In the genomic region with DNA sequence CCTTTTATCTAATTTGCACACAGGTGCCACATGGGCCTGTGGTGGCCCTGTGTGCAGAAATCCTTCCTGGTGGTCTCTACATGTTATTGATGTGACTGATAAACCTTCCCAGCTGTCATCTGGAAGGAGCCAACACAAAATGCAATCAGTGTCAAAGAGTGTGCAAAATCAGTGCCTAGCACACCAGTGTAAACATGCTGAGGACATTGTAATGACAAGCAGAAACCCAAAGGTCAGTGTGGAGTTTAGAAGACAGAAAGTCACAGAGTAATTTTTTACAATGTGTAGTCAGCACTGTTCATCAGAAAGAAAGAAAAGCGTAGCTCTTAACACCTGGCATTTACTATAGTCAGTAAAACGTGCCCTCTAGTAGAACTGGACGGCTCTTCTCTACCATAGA, we compare ENCODE assay signal across 18 cellular contexts. TPM values are rescaled to one million over a fixed set of nuclear protein-coding genes. Genes with fewer than 3 reads are reported as not detected.
A peak's percentile ranks its signal among the peaks of the same experiment; 100 is the strongest.
DNase-seq lines count a peak whose midpoint lies in the region; ATAC-seq and TF ChIP-seq lines count a peak whose summit lies in the region.
"Had no signal": no experiment of that assay in that cellular context is flagged by ENCODE, and none has a peak within 500 bp of the region (broad histone marks: within the 10 kb centered on the region; RNA-seq: fewer than 3 reads in every experiment).

No MANE protein-coding gene starts in this region.

- H3K27ac ChIP-seq in VCaP, result peak overlapping the region; percentile 36
- H3K27ac ChIP-seq in right lobe of liver, result peak overlapping the region in 2 of 3 donors; percentile 49 to 51
- H3K27ac ChIP-seq in brain microvascular endothelial cell, result no peak overlapping the region
- H3K27ac ChIP-seq: BLaER1, C4-2B, GM23248 had no signal

- TF ChIP-seq POLR2A in right lobe of liver (IDR thresholded peaks at IDR 0.05), result no peak

- peak; percentile 76 for ATAC-seq in left lobe of liver
- peak; percentile 44 to 76 (median 69) for ATAC-seq in right lobe of liver
- ATAC-seq: CD8-positive, alpha-beta T cell; GM12878 had no signal

- H3K4me1 ChIP-seq in right lobe of liver, result peaks cover 0 to 16% (median 0%) of the 10 kb centered on the region in 4 donors
- H3K4me1 ChIP-seq: Caco-2 had no signal

- TF ChIP-seq CTCF in VCaP (conservative IDR thresholded peaks at IDR 0.05), result no peak
- TF ChIP-seq CTCF in right lobe of liver (IDR thresholded peaks at IDR 0.05), result no peak
- no peak for TF ChIP-seq CTCF in brain microvascular endothelial cell (IDR thresholded peaks at IDR 0.05; ENCODE audit: low read depth, low read length, missing control alignments)

- H3K27me3 ChIP-seq in right lobe of liver (no peaks in the 10 kb centered on the region), brain microvascular endothelial cell (replicated peaks) (no peaks in the 10 kb centered on the region)

- in situ Hi-C loops in brain microvascular endothelial cell (cut with HindIII; ENCODE audit: low pct_ligation_motif_present, low sequenced_read_pairs), result no loop called here

- H3K36me3 ChIP-seq in right lobe of liver (peaks cover 0 to 16% (median 0%) of the 10 kb centered on the region in 4 donors), brain microvascular endothelial cell (replicated peaks) (no peaks in the 10 kb centered on the region)

- DNase-seq in left lobe of liver (ENCODE audit: low spot score) (no peak), right lobe of liver (no peak), DMS 273 treated with DMSO at 0.1 percent for 48 hours (lab: John Stamatoyannopoulos, UW) (no peak), brain microvascular endothelial cell (no peak)
- DNase-seq in stimulated activated CD4-positive, alpha-beta T cell treated with anti-CD3 and anti-CD28 coated beads, Interleukin-4, amount 100 ng/mL, for 24 hours, result no peak
- DNase-seq: Caco-2; CD4-positive, CD25-positive, alpha-beta regulatory T cell; CD8-positive, alpha-beta T cell; DMS79; EL; GDM1; GM23248; H7; HCEC 1CT had no signal

- no peaks in the 10 kb centered on the region for H3K9me3 ChIP-seq in right lobe of liver
- H3K9me3 ChIP-seq: BLaER1, Caco-2 had no signal

- 28% methylated on average over 3 of the region's 3 CpGs for WGBS in right lobe of liver (ENCODE audit: insufficient coverage, low coverage, low lambda C conversion rate, missing lambda C conversion rate)

- intact Hi-C loops in right lobe of liver (cut with DNase I), result no loop called here

- H3K4me3 ChIP-seq in right lobe of liver (no peak overlapping the region), brain microvascular endothelial cell (ENCODE audit: low read depth, low read length) (no peak overlapping the region)
- H3K4me3 ChIP-seq: BLaER1, GM12878, GM23248 had no signal

RNA-seq across cellular contexts. Expression of a gene that starts 50.3 kb away (rescaled TPM):
- 67.1 TPM for total RNA-seq in left lobe of liver
- 100 to 1,000 TPM in 2 of 6 experiments, 10 to 100 TPM in 4; 48.9 to 114 (median 62.1) TPM for total RNA-seq in right lobe of liver
